8 cellular contexts compared by ENCODE assay signal in the genomic region with DNA sequence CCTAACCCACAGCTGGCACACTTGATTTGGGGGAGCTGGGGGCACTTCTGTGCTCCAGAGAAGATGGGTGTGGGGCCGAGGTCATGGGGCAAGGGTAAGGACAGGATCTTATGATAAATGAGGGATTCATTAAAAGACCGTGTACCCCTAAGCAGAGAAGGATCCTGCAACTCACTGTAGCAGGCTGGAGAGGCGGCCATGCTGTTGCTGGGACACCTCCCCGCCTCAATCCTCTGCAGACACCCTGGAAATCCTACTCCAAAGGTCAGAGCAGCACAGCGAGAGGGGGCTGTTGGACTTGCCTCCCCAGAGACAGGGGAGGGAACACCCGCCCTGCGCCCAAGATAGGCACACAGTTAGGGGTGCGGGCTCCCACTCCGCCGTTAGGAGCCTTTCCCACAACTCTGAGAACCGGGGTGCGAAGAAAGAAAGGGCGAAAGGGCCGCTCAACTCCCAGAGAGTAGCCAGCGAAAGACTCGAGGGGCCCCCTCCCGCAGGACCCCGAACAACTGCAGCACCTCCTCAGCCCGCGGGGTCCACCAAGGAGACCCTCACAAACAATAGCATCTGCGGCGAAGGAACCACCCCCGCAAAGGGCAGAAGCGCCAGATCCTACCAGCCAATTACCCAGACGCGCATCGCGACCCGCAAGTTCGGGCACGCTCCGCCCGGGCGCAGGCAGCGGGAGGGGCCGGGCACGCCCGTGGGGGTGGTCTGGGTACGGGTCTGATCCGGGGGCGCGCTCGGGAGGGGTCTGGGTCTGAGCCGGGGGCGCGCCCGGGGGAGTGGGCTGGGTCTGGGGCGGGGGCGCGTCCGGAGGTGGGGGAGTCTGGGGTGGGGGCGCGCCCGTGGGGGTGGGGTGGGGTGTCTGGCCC. TPM values are rescaled to one million over a fixed set of nuclear protein-coding genes. Genes with fewer than 3 reads are reported as not detected.
DNase-seq lines count a peak whose midpoint lies in the region; ATAC-seq and TF ChIP-seq lines count a peak whose summit lies in the region.

No MANE protein-coding gene starts in this region.

- DNase-seq in NCI-H345 (lab: John Stamatoyannopoulos, UW), result peak; percentile 81
- DNase-seq in NCI-H345 treated with DMSO at 0.1 percent for 48 hours (lab: John Stamatoyannopoulos, UW; ENCODE audit: unreplicated experiment), result no peak
- peak; percentile 89 for DNase-seq in WERI-Rb-1
- peak in 2 of 3 donors; percentile 22 to 72 for DNase-seq in right cardiac atrium
- no peak for DNase-seq in smooth muscle cell (lab: John Stamatoyannopoulos, UW; ENCODE audit: unreplicated experiment)
- no peak for DNase-seq in foreskin melanocyte
- no peak for DNase-seq in NCI-H2081 treated with DMSO at 0.1 percent for 48 hours (lab: John Stamatoyannopoulos, UW)

- peaks cover 5% of the 10 kb centered on the region for H3K36me3 ChIP-seq in WERI-Rb-1
- no peaks in the 10 kb centered on the region for H3K36me3 ChIP-seq in smooth muscle cell (ENCODE audit: low read depth)

- 17% methylated on average over 54 of the region's 54 CpGs for WGBS in right cardiac atrium
- 20% methylated on average over 50 of the region's 54 CpGs for WGBS in smooth muscle cell (ENCODE audit: low lambda C conversion rate)

- H2AFZ ChIP-seq in smooth muscle cell (ENCODE audit: low read depth), result peak overlapping the region; percentile 62

- no peaks in the 10 kb centered on the region for H3K27me3 ChIP-seq in WERI-Rb-1 (ENCODE audit: insufficient read depth, low read depth, severe bottlenecking)
- no peaks in the 10 kb centered on the region for H3K27me3 ChIP-seq in right cardiac atrium (ENCODE audit: control insufficient read depth, insufficient read depth)
- H3K27me3 ChIP-seq in smooth muscle cell (ENCODE audit: low read depth), result no peaks in the 10 kb centered on the region

- H3K4me3 ChIP-seq in WERI-Rb-1 (ENCODE audit: low read depth, low read length) (peak overlapping the region; percentile 93), right cardiac atrium (ENCODE audit: low read length) (peak overlapping the region; percentile 73), smooth muscle cell (peak overlapping the region; percentile 99)

- peaks cover 44% of the 10 kb centered on the region for H3K79me2 ChIP-seq in smooth muscle cell (ENCODE audit: low read depth)

- no peaks in the 10 kb centered on the region for H3F3A ChIP-seq in smooth muscle cell (ENCODE audit: low read depth)

- peaks cover 45% of the 10 kb centered on the region for H4K20me1 ChIP-seq in smooth muscle cell (ENCODE audit: low read depth)

- TF ChIP-seq CTCF in WERI-Rb-1 (IDR thresholded peaks at IDR 0.05; ENCODE audit: low read depth, low read length) (no peak), smooth muscle cell (IDR thresholded peaks at IDR 0.05; ENCODE audit: borderline replicate concordance, insufficient read depth, poor library complexity, severe bottlenecking) (no peak)

- H3K9ac ChIP-seq in smooth muscle cell (ENCODE audit: low read depth), result peak overlapping the region; percentile 85

- peak overlapping the region; percentile 96 for H3K4me2 ChIP-seq in smooth muscle cell

- peak overlapping the region; percentile 9; the same call in 1 of the 2 replicates for H3K27ac ChIP-seq in WERI-Rb-1
- no peak overlapping the region for H3K27ac ChIP-seq in right cardiac atrium (ENCODE audit: low read length)
- peak overlapping the region; percentile 12 for H3K27ac ChIP-seq in smooth muscle cell (ENCODE audit: low read depth)

- no peaks in the 10 kb centered on the region for H3K9me3 ChIP-seq in WERI-Rb-1 (ENCODE audit: severe bottlenecking)
- no peaks in the 10 kb centered on the region for H3K9me3 ChIP-seq in right cardiac atrium (ENCODE audit: control insufficient read depth, low read length)
- H3K9me3 ChIP-seq in smooth muscle cell (replicated peaks; ENCODE audit: low read depth), result no peaks in the 10 kb centered on the region

- intact Hi-C loops in right cardiac atrium (cut with DNase I), result no loop called here

- no peaks in the 10 kb centered on the region for H3K4me1 ChIP-seq in right cardiac atrium (ENCODE audit: control insufficient read depth, insufficient read depth, low read length)
- no peaks in the 10 kb centered on the region for H3K4me1 ChIP-seq in smooth muscle cell (ENCODE audit: low read depth)

- peak; percentile 7 to 52 for ATAC-seq in right cardiac atrium
- ATAC-seq in HG03565 (IDR thresholded peaks at IDR 0.05; ENCODE audit: unreplicated experiment), result no peak

RNA-seq across cellular contexts. Expression of gene PARD6G, which starts 1.3 kb away (rescaled TPM):
- total RNA-seq in right cardiac atrium (1 to 10 TPM; 4.1 to 5.0 (median 4.6) TPM), smooth muscle cell (19.3 and 19.8 TPM in 2 replicates)
- polyA plus RNA-seq in right cardiac atrium (2.5 TPM), smooth muscle cell (15.7 and 19.9 TPM in 2 replicates)

Comparison
In these comparisons a context has a peak if more than half of its experiments do, and no peak if none do; other contexts are left out.
1. DNase-seq: peak in NCI-H345 (single experiment), WERI-Rb-1 (single experiment) and right cardiac atrium (2 of 3); none in NCI-H345 treated with DMSO at 0.1 percent for 48 hours (single experiment), smooth muscle cell (single experiment), foreskin melanocyte (single experiment) and NCI-H2081 treated with DMSO at 0.1 percent for 48 hours (single experiment).
2. Peak in every context shown above with its lines, with median percentiles within 50 percentile points of each other: H3K4me3 ChIP-seq.